Comparison of ENCODE assay signal across 11 cellular contexts in genomic region chr5:35197351-35197750, GRCh38. TPM values are rescaled to one million over a fixed set of nuclear protein-coding genes. Genes with fewer than 3 reads are reported as not detected.
DNase-seq lines count a peak whose midpoint lies in the region; ATAC-seq and TF ChIP-seq lines count a peak whose summit lies in the region.
"Had no signal": no experiment of that assay in that cellular context is flagged by ENCODE, and none has a peak within 500 bp of the region (broad histone marks: within the 10 kb centered on the region; RNA-seq: fewer than 3 reads in every experiment).

No MANE protein-coding gene starts in this region.

- ATAC-seq in activated B cell treated with CpG ODN at 0.5 μM for 24 hours (ENCODE audit: low read depth) (no peak), GM18868 (IDR thresholded peaks at IDR 0.05; ENCODE audit: unreplicated experiment) (no peak), HG03342 (IDR thresholded peaks at IDR 0.05; ENCODE audit: unreplicated experiment) (no peak)

- no peak overlapping the region for H3K23ac ChIP-seq in mesenchymal stem cell (ENCODE audit: low read length in 2 of 2)

- POLR2A ChIA-PET in activated B cell treated with CpG ODN at 0.5 μM for 24 hours (lab: Charles Lee) = no interaction called here
- POLR2A ChIA-PET in CD8-positive, alpha-beta memory T cell (lab: Charles Lee) = no interaction called here

- TF ChIP-seq CTCF in activated B cell treated with CpG ODN at 0.5 μM for 24 hours (IDR thresholded peaks at IDR 0.05) (no peak), vagina (IDR thresholded peaks at IDR 0.05) (no peak)

- no peak for TF ChIP-seq POLR2A in vagina (IDR thresholded peaks at IDR 0.05)

- no peak overlapping the region for H3K4ac ChIP-seq in mesenchymal stem cell (ENCODE audit: low read depth in 1 of 2, low read length in 2 of 2)

- H2BK5ac ChIP-seq in mesenchymal stem cell (ENCODE audit: low read depth, low read length, poor library complexity, severe bottlenecking) = no peak overlapping the region

- no peak overlapping the region for H2AK5ac ChIP-seq in mesenchymal stem cell (ENCODE audit: low read length, severe bottlenecking)

- H3K14ac ChIP-seq in mesenchymal stem cell (ENCODE audit: low read length in 2 of 2) = no peak overlapping the region

- CTCF ChIA-PET in activated B cell treated with CpG ODN at 0.5 μM for 24 hours (lab: Charles Lee) = no interaction called here
- CTCF ChIA-PET in CD8-positive, alpha-beta memory T cell (lab: Charles Lee) = no interaction called here

- no peak overlapping the region for H2AFZ ChIP-seq in mesenchymal stem cell (ENCODE audit: low read depth, low read length)

- no peak overlapping the region for H3K4me2 ChIP-seq in mesenchymal stem cell (ENCODE audit: low read length, poor library complexity, severe bottlenecking)

- intact Hi-C loops in activated B cell treated with CpG ODN at 0.5 μM for 24 hours (cut with micrococcal nuclease) = loop anchor here (5.0 kb wide), 1 partner anchor 50 kb away; no protein-coding TSS in a partner anchor
- intact Hi-C loops in vagina (cut with DNase I) = no loop called here

- H3K27me3 ChIP-seq in mesenchymal stem cell (ENCODE audit: control insufficient read depth in 1 of 2, insufficient read depth in 1 of 2, low read length in 2 of 2) (peaks cover 8 to 14% of the 10 kb centered on the region in 2 experiments), vagina (no peaks in the 10 kb centered on the region)
- peaks cover 3% of the 10 kb centered on the region for H3K27me3 ChIP-seq in CD8-positive, alpha-beta memory T cell (ENCODE audit: insufficient read depth, low read length, poor library complexity, severe bottlenecking)

- peak overlapping the region in 1 of 2 experiments; percentile 56 for H2BK12ac ChIP-seq in mesenchymal stem cell (ENCODE audit: low read length in 2 of 2)

- peak overlapping the region; percentile 15 for H4K8ac ChIP-seq in mesenchymal stem cell (ENCODE audit: low read length)

- peaks cover 2% of the 10 kb centered on the region for H3K27me3 Mint-ChIP-seq in activated B cell treated with CpG ODN at 0.5 μM for 24 hours
- peaks cover 16 to 20% of the 10 kb centered on the region in 2 donors for H3K27me3 Mint-ChIP-seq in CD8-positive, alpha-beta memory T cell

- H3K4me1 ChIP-seq in mesenchymal stem cell (ENCODE audit: control insufficient read depth, insufficient read depth, low read depth, low read length) (peaks cover 5% of the 10 kb centered on the region), vagina (peaks cover 28% of the 10 kb centered on the region)
- no peaks in the 10 kb centered on the region for H3K4me1 ChIP-seq in CD8-positive, alpha-beta memory T cell (ENCODE audit: insufficient read depth, low read length)

- H3K79me1 ChIP-seq in mesenchymal stem cell (replicated peaks; ENCODE audit: low read length, poor library complexity, severe bottlenecking) = no peaks in the 10 kb centered on the region

- H2BK15ac ChIP-seq in mesenchymal stem cell (ENCODE audit: low read depth, poor library complexity, severe bottlenecking) = no peak overlapping the region

- H3K9me3 Mint-ChIP-seq in activated B cell treated with CpG ODN at 0.5 μM for 24 hours = no peaks in the 10 kb centered on the region
- no peaks in the 10 kb centered on the region for H3K9me3 Mint-ChIP-seq in CD8-positive, alpha-beta memory T cell
- H3K9me3 Mint-ChIP-seq: H9 had no signal

- peak overlapping the region; percentile 18 for H3K27ac Mint-ChIP-seq in activated B cell treated with CpG ODN at 0.5 μM for 24 hours
- peak overlapping the region in 1 of 8 donors; percentile 39 for H3K27ac Mint-ChIP-seq in CD8-positive, alpha-beta memory T cell

- H3K27ac ChIP-seq in mesenchymal stem cell (ENCODE audit: low read length, poor library complexity, severe bottlenecking) (no peak overlapping the region), vagina (peak overlapping the region; percentile 1)
- no peak overlapping the region for H3K27ac ChIP-seq in CD8-positive, alpha-beta memory T cell (ENCODE audit: low read depth, low read length)

- DNase-seq in LHCN-M2 (ENCODE audit: low read depth) (peak; percentile 17), activated B cell treated with CpG ODN at 0.5 μM for 24 hours (no peak), mesenchymal stem cell (no peak), vagina (ENCODE audit: extremely low spot score in 2 of 2) (no peak)
- no peak for DNase-seq in CD8-positive, alpha-beta memory T cell
- DNase-seq: DMS 273 treated with DMSO at 0.1 percent for 48 hours, GOT3, H9 had no signal

- H2BK120ac ChIP-seq in mesenchymal stem cell (ENCODE audit: low read depth, low read length) = no peak overlapping the region

- H3K4me3 Mint-ChIP-seq in activated B cell treated with CpG ODN at 0.5 μM for 24 hours = no peak overlapping the region
- H3K4me3 Mint-ChIP-seq in CD8-positive, alpha-beta memory T cell = no peak overlapping the region
- H3K4me3 Mint-ChIP-seq: H9 had no signal

- H3K4me1 Mint-ChIP-seq in activated B cell treated with CpG ODN at 0.5 μM for 24 hours = peaks cover 39% of the 10 kb centered on the region
- no peaks in the 10 kb centered on the region for H3K4me1 Mint-ChIP-seq in CD8-positive, alpha-beta memory T cell

- H3K36me3 ChIP-seq in mesenchymal stem cell (ENCODE audit: control insufficient read depth in 1 of 2, insufficient read depth in 2 of 2, low read depth in 1 of 2, low read length in 2 of 2) (no peaks in the 10 kb centered on the region), vagina (no peaks in the 10 kb centered on the region)
- H3K36me3 ChIP-seq in CD8-positive, alpha-beta memory T cell (ENCODE audit: insufficient read depth, low read length) = no peaks in the 10 kb centered on the region

- 90% methylated on average over 3 of the region's 3 CpGs for WGBS in mesenchymal stem cell

- no peak overlapping the region for H4K91ac ChIP-seq in mesenchymal stem cell (ENCODE audit: low read length)

- H3K4me3 ChIP-seq in mesenchymal stem cell (ENCODE audit: insufficient read depth in 1 of 2, low read depth in 1 of 2, low read length in 2 of 2) (no peak overlapping the region), vagina (no peak overlapping the region)
- H3K4me3 ChIP-seq in CD8-positive, alpha-beta memory T cell (ENCODE audit: low read length) = no peak overlapping the region

- no peak overlapping the region for H3K18ac ChIP-seq in mesenchymal stem cell (ENCODE audit: low read depth in 1 of 2, low read length in 2 of 2)

- H3K9me3 ChIP-seq in mesenchymal stem cell (ENCODE audit: control insufficient read depth, low read length) = no peaks in the 10 kb centered on the region
- H3K9me3 ChIP-seq in vagina = no peaks in the 10 kb centered on the region
- H3K9me3 ChIP-seq in CD8-positive, alpha-beta memory T cell (ENCODE audit: low read length) = no peaks in the 10 kb centered on the region

- no peak overlapping the region for H3K9ac ChIP-seq in mesenchymal stem cell (ENCODE audit: low read length)

- H3K36me3 Mint-ChIP-seq in activated B cell treated with CpG ODN at 0.5 μM for 24 hours (ENCODE audit: low read depth) = no peaks in the 10 kb centered on the region
- H3K36me3 Mint-ChIP-seq in CD8-positive, alpha-beta memory T cell = no peaks in the 10 kb centered on the region

RNA-seq across cellular contexts. Expression of gene PRLR, which starts 32.9 kb away (rescaled TPM):
- total RNA-seq in LHCN-M2 (2014; rRNA removed) (0.75 and 1.2 TPM in 2 replicates), activated B cell treated with CpG ODN at 0.5 μM for 24 hours (2.3 and 3.7 TPM in 2 replicates), vagina (13.3 TPM)
- 0.01 TPM for polyA plus RNA-seq in LHCN-M2 (2012)
- polyA plus RNA-seq in mesenchymal stem cell (2013, experiment 1 of 2) = 0.07 TPM
- 0.10 TPM for polyA plus RNA-seq in mesenchymal stem cell (2013, experiment 2 of 2)
- not detected for total RNA-seq in CD8-positive, alpha-beta memory T cell
- polyA plus RNA-seq in CD8-positive, alpha-beta memory T cell = not detected
- total RNA-seq: A673 had no signal
